Comparison of ENCODE assay signal across 7 cellular contexts in the genomic region with DNA sequence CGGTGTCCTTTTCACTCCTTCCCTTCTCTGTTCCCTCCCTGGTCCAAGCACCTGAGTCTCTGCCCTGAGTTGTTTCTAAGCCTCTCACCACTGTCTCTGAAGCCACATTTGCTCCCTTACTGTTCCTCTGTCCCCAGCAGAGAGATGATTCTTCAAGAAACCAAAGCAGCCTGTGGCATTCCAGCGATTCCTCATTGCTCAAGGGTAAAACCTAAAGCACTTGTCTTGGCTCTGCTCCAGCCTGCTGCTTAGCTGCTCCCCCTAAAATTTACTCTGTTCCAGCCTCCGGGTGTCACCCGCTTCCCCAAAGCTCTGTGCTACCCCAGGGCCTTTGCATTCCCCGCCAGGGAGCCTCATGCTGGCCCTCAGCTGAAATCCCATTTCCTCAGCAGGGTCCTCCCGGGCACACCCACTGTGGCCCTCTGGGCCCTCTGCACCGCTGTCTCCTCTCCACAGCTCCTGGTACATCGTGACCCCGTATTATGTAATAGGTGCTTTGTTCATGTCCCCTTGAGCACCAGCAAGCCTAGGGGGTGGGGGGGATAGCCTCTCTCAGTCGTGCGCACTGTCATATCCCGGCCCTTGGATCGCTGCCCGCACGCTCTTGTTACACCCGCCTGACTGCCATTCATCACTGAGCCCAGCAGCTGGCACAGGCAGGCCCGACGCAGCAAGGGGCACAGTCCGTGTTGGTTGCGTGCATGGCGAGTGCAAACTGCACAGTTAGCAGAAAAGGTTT. TPM values are rescaled to one million over a fixed set of nuclear protein-coding genes. Genes with fewer than 3 reads are reported as not detected.
DNase-seq lines count a peak whose midpoint lies in the region; ATAC-seq and TF ChIP-seq lines count a peak whose summit lies in the region.
"Had no signal": no experiment of that assay in that cellular context is flagged by ENCODE, and none has a peak within 500 bp of the region (broad histone marks: within the 10 kb centered on the region; RNA-seq: fewer than 3 reads in every experiment).

No MANE protein-coding gene starts in this region.

- peak; percentile 55 for ATAC-seq in gastroesophageal sphincter

- CTCF ChIA-PET in SK-N-SH (lab: Yijun Ruan, JAX), result interaction anchor here (0.5 to 3.5 kb wide), 4 partner anchors 9 to 32 kb away, joined by 3 to 35 read pairs (median 6); no protein-coding TSS in a partner anchor

- H3K4me3 ChIP-seq in gastroesophageal sphincter (no peak overlapping the region), SK-N-SH (ENCODE audit: low read depth in 2 of 2, low read length in 1 of 2) (no peak overlapping the region)
- H3K4me3 ChIP-seq: SJSA1 had no signal

- H2AFZ ChIP-seq in SK-N-SH (ENCODE audit: low read depth), result no peak overlapping the region

- no peak for TF ChIP-seq CTCF in gastroesophageal sphincter (IDR thresholded peaks at IDR 0.05)
- TF ChIP-seq CTCF in SK-N-SH (IDR thresholded peaks at IDR 0.05), result no peak

- POLR2A ChIA-PET in SK-N-SH (lab: Yijun Ruan, JAX), result no interaction called here

- no peaks in the 10 kb centered on the region for H3K27me3 Mint-ChIP-seq in T-helper 2 cell treated with Interferon-gamma antibody and Interleukin-4, amounts not matched to agents 5 μg/mL and 100 μg/mL, for 36 hours (ENCODE audit: low read depth)

- peaks cover 2% of the 10 kb centered on the region for H3K4me1 Mint-ChIP-seq in T-helper 2 cell treated with Interferon-gamma antibody and Interleukin-4, amounts not matched to agents 5 μg/mL and 100 μg/mL, for 36 hours (ENCODE audit: low read depth)

- no peak overlapping the region for H3K4me3 Mint-ChIP-seq in T-helper 2 cell treated with Interferon-gamma antibody and Interleukin-4, amounts not matched to agents 5 μg/mL and 100 μg/mL, for 36 hours

- H3K27ac ChIP-seq in gastroesophageal sphincter, result peak overlapping the region in 1 of 4 donors; percentile 23
- H3K27ac ChIP-seq in temporal lobe (ENCODE audit: low read depth, low read length), result peak overlapping the region; percentile 99
- no peak overlapping the region for H3K27ac ChIP-seq in SK-N-SH (ENCODE audit: low read depth in 2 of 2, low read length in 1 of 2)
- H3K27ac ChIP-seq: SJSA1 had no signal

- no peak for TF ChIP-seq POLR2A in gastroesophageal sphincter (IDR thresholded peaks at IDR 0.05)

- peaks cover 2% of the 10 kb centered on the region for H3K36me3 Mint-ChIP-seq in T-helper 2 cell treated with Interferon-gamma antibody and Interleukin-4, amounts not matched to agents 5 μg/mL and 100 μg/mL, for 36 hours (ENCODE audit: low read depth)

- no peaks in the 10 kb centered on the region for H3K9me2 ChIP-seq in SK-N-SH

- 80 to 100% methylated on average over 1 to 9 of the region's 21 CpGs for WGBS in gastroesophageal sphincter (ENCODE audit: low coverage in 1 of 2), 2 donors
- 98% methylated on average over 21 of the region's 21 CpGs for WGBS in SK-N-SH (ENCODE audit: low lambda C conversion rate)

- H3F3A ChIP-seq in SK-N-SH (replicated peaks; ENCODE audit: insufficient read depth), result no peaks in the 10 kb centered on the region

- H3K27ac Mint-ChIP-seq in T-helper 2 cell treated with Interferon-gamma antibody and Interleukin-4, amounts not matched to agents 5 μg/mL and 100 μg/mL, for 36 hours, result no peak overlapping the region

- H3K9me3 ChIP-seq in gastroesophageal sphincter (no peaks in the 10 kb centered on the region), SK-N-SH (no peaks in the 10 kb centered on the region)
- H3K9me3 ChIP-seq: SJSA1 had no signal

- peak; percentile 78 for DNase-seq in NCI-H2196 treated with DMSO at 0.1 percent for 48 hours (lab: John Stamatoyannopoulos, UW; ENCODE audit: unreplicated experiment)
- no peak for DNase-seq in Kasumi-1 (lab: John Stamatoyannopoulos, UW)
- no peak for DNase-seq in T-helper 2 cell treated with Interferon-gamma antibody and Interleukin-4, amounts not matched to agents 5 μg/mL and 100 μg/mL, for 36 hours (ENCODE audit: low spot score)
- DNase-seq in SK-N-SH, result no peak

- H3K79me2 ChIP-seq in SK-N-SH (ENCODE audit: insufficient read depth), result peaks cover 40% of the 10 kb centered on the region

- H3K27me3 ChIP-seq in gastroesophageal sphincter (no peaks in the 10 kb centered on the region), SK-N-SH (ENCODE audit: insufficient read depth) (no peaks in the 10 kb centered on the region)
- H3K27me3 ChIP-seq: SJSA1 had no signal

- peaks cover 0 to 24% of the 10 kb centered on the region in 2 donors for H3K36me3 ChIP-seq in gastroesophageal sphincter
- no peaks in the 10 kb centered on the region for H3K36me3 ChIP-seq in SK-N-SH (replicated peaks in 1 of 2; ENCODE audit: control insufficient read depth in 1 of 2, insufficient read depth in 2 of 2, low read length in 1 of 2)

- H3K4me2 ChIP-seq in SK-N-SH, result no peak overlapping the region

- peaks cover 0 to 27% (median 0%) of the 10 kb centered on the region in 3 donors for H3K4me1 ChIP-seq in gastroesophageal sphincter
- peaks cover 0 to 2% of the 10 kb centered on the region in 2 experiments; a peak in 1 of 4 replicates for H3K4me1 ChIP-seq in SK-N-SH (ENCODE audit: control insufficient read depth in 1 of 2, insufficient read depth in 2 of 2, low read depth in 1 of 2, low read length in 1 of 2)

- TF ChIP-seq RAD21 in SK-N-SH (IDR thresholded peaks at IDR 0.05; ENCODE audit: low read length), result no peak

- TF ChIP-seq EP300 in gastroesophageal sphincter (IDR thresholded peaks at IDR 0.05) (no peak), SK-N-SH (IDR thresholded peaks at IDR 0.05; ENCODE audit: borderline replicate concordance in 1 of 2, low read depth in 1 of 2, low read length in 1 of 2) (no peak)

- H3K9me3 Mint-ChIP-seq in T-helper 2 cell treated with Interferon-gamma antibody and Interleukin-4, amounts not matched to agents 5 μg/mL and 100 μg/mL, for 36 hours, result no peaks in the 10 kb centered on the region

- H4K20me1 ChIP-seq in SK-N-SH (ENCODE audit: insufficient read depth), result no peaks in the 10 kb centered on the region

- H3K9ac ChIP-seq in SK-N-SH, result no peak overlapping the region

TF ChIP-seq in SK-N-SH, 30 proteins besides CTCF, POLR2A, EP300 and RAD21 (continues in another document):
- no peak for TF ChIP-seq NFIC (IDR thresholded peaks at IDR 0.05; ENCODE audit: borderline replicate concordance)
- no peak for TF ChIP-seq POLR2AphosphoS5 (IDR thresholded peaks at IDR 0.05; ENCODE audit: low read depth, low read length)
- TF ChIP-seq GATA2 (CRISPR knock-in tag; IDR thresholded peaks at IDR 0.05), result no peak
- no peak for TF ChIP-seq GABPA (IDR thresholded peaks at IDR 0.05; ENCODE audit: low read depth)
- TF ChIP-seq, protein P1, sequence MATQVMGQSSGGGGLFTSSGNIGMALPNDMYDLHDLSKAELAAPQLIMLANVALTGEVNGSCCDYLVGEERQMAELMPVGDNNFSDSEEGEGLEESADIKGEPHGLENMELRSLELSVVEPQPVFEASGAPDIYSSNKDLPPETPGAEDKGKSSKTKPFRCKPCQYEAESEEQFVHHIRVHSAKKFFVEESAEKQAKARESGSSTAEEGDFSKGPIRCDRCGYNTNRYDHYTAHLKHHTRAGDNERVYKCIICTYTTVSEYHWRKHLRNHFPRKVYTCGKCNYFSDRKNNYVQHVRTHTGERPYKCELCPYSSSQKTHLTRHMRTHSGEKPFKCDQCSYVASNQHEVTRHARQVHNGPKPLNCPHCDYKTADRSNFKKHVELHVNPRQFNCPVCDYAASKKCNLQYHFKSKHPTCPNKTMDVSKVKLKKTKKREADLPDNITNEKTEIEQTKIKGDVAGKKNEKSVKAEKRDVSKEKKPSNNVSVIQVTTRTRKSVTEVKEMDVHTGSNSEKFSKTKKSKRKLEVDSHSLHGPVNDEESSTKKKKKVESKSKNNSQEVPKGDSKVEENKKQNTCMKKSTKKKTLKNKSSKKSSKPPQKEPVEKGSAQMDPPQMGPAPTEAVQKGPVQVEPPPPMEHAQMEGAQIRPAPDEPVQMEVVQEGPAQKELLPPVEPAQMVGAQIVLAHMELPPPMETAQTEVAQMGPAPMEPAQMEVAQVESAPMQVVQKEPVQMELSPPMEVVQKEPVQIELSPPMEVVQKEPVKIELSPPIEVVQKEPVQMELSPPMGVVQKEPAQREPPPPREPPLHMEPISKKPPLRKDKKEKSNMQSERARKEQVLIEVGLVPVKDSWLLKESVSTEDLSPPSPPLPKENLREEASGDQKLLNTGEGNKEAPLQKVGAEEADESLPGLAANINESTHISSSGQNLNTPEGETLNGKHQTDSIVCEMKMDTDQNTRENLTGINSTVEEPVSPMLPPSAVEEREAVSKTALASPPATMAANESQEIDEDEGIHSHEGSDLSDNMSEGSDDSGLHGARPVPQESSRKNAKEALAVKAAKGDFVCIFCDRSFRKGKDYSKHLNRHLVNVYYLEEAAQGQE (IDR thresholded peaks at IDR 0.05; ENCODE audit: low read depth, low read length), result no peak

RNA-seq across cellular contexts. Expression of a gene that starts 15.8 kb away (rescaled TPM):
- total RNA-seq in gastroesophageal sphincter (10 to 100 TPM; 21.3 to 27.2 (median 24.3) TPM), temporal lobe (12.0 TPM)
- polyA plus RNA-seq in SK-N-SH (2012; rRNA removed), result 87.9 and 110 TPM in 2 replicates
- polyA plus RNA-seq in SK-N-SH (2012; cell fraction: cytosol; rRNA removed), result 32.4 and 57.6 TPM in 2 replicates
- 142 and 144 TPM in 2 replicates for polyA plus RNA-seq in SK-N-SH (2012; cell fraction: nucleus; rRNA removed)

RNA-seq across cellular contexts. Expression of a gene that starts 26.7 kb away (rescaled TPM):
- total RNA-seq in gastroesophageal sphincter, result 100 to 1,000 TPM; 251 to 393 (median 330) TPM
- total RNA-seq in temporal lobe, result 101 TPM
- polyA plus RNA-seq in SK-N-SH (2012; rRNA removed), result 458 and 465 TPM in 2 replicates
- 199 and 306 TPM in 2 replicates for polyA plus RNA-seq in SK-N-SH (2012; cell fraction: cytosol; rRNA removed)
- polyA plus RNA-seq in SK-N-SH (2012; cell fraction: nucleus; rRNA removed), result 166 and 323 TPM in 2 replicates

RNA-seq across cellular contexts. Expression of a gene that starts 26.9 kb away (rescaled TPM):
- total RNA-seq in gastroesophageal sphincter, result 10 to 100 TPM; 59.3 to 72.8 (median 68.2) TPM
- total RNA-seq in temporal lobe, result 29.3 TPM
- polyA plus RNA-seq in SK-N-SH (2012; rRNA removed), result 95.7 and 103 TPM in 2 replicates
- 95.9 and 110 TPM in 2 replicates for polyA plus RNA-seq in SK-N-SH (2012; cell fraction: cytosol; rRNA removed)
- polyA plus RNA-seq in SK-N-SH (2012; cell fraction: nucleus; rRNA removed), result 65.8 and 66.3 TPM in 2 replicates

RNA-seq across cellular contexts. Expression of a gene that starts 37.7 kb away (rescaled TPM):
- total RNA-seq in gastroesophageal sphincter (not detected), temporal lobe (not detected)
- 0.05 TPM in 1 of 2 replicates, not detected in the other for polyA plus RNA-seq in SK-N-SH (2012; rRNA removed)
- 0.01 TPM in 1 of 2 replicates, not detected in the other for polyA plus RNA-seq in SK-N-SH (2012; cell fraction: cytosol; rRNA removed)
- 0.15 and 0.19 TPM in 2 replicates for polyA plus RNA-seq in SK-N-SH (2012; cell fraction: nucleus; rRNA removed)

RNA-seq across cellular contexts. Expression of a gene that starts 49.2 kb away (rescaled TPM):
- total RNA-seq in gastroesophageal sphincter (100 to 1,000 TPM in 1 of 4 donors, 10 to 100 TPM in 3; 63.8 to 115 (median 78.3) TPM), temporal lobe (25.3 TPM)
- 138 and 144 TPM in 2 replicates for polyA plus RNA-seq in SK-N-SH (2012; rRNA removed)
- polyA plus RNA-seq in SK-N-SH (2012; cell fraction: cytosol; rRNA removed), result 64.3 and 109 TPM in 2 replicates
- 108 and 111 TPM in 2 replicates for polyA plus RNA-seq in SK-N-SH (2012; cell fraction: nucleus; rRNA removed)
